Comparison of ENCODE assay signal across 9 cellular contexts in genomic region chr4:99403380-99404194, GRCh38. TPM values are rescaled to one million over a fixed set of nuclear protein-coding genes. Genes with fewer than 3 reads are reported as not detected.
DNase-seq lines count a peak whose midpoint lies in the region; ATAC-seq, FAIRE-seq and TF ChIP-seq lines count a peak whose summit lies in the region.
"Had no signal": no experiment of that assay in that cellular context is flagged by ENCODE, and none has a peak within 500 bp of the region (broad histone marks: within the 10 kb centered on the region; RNA-seq: fewer than 3 reads in every experiment).

No MANE protein-coding gene starts in this region.

- H3K9me3 ChIP-seq in esophagus squamous epithelium (no peaks in the 10 kb centered on the region), suprapubic skin (no peaks in the 10 kb centered on the region)

- no peak for TF ChIP-seq EP300 in suprapubic skin (IDR thresholded peaks at IDR 0.05)

- WGBS in esophagus squamous epithelium, 2 donors, result 62 to 71% methylated on average over 5 of the region's 5 CpGs
- WGBS in suprapubic skin, result 55% methylated on average over 5 of the region's 5 CpGs

- no peak for TF ChIP-seq CTCF in esophagus squamous epithelium (IDR thresholded peaks at IDR 0.05)
- TF ChIP-seq CTCF in suprapubic skin (IDR thresholded peaks at IDR 0.05), result no peak

- H3K27me3 ChIP-seq in esophagus squamous epithelium (no peaks in the 10 kb centered on the region), suprapubic skin (no peaks in the 10 kb centered on the region)

- TF ChIP-seq POLR2A in esophagus squamous epithelium (IDR thresholded peaks at IDR 0.05) (no peak), suprapubic skin (IDR thresholded peaks at IDR 0.05) (no peak)

- H3K36me3 ChIP-seq in esophagus squamous epithelium (no peaks in the 10 kb centered on the region), suprapubic skin (no peaks in the 10 kb centered on the region)

- intact Hi-C loops in esophagus squamous epithelium (cut with DNase I), result loop anchor here (10.0 kb wide), 2 partner anchors 199 to 279 kb away; no protein-coding TSS in a partner anchor

- H3K27ac ChIP-seq in esophagus squamous epithelium (peak overlapping the region; percentile 2 to 75 (median 72)), suprapubic skin (peak overlapping the region; percentile 81)

- peaks cover 6 to 47% (median 22%) of the 10 kb centered on the region in 3 donors for H3K4me1 ChIP-seq in esophagus squamous epithelium
- H3K4me1 ChIP-seq in suprapubic skin, result peaks cover 18% of the 10 kb centered on the region

- ATAC-seq in GM19395 (IDR thresholded peaks at IDR 0.05; ENCODE audit: unreplicated experiment), result peak; percentile 74
- peak; percentile 59 for ATAC-seq in HG03095 (IDR thresholded peaks at IDR 0.05; ENCODE audit: unreplicated experiment)

- DNase-seq in esophagus squamous epithelium (lab: John Stamatoyannopoulos, UW), result no peak
- DNase-seq in suprapubic skin (ENCODE audit: low spot score in 2 of 2), result no peak
- DNase-seq in stimulated activated CD4-positive, alpha-beta T cell treated with anti-CD3 and anti-CD28 coated beads, Interleukin-15, amount 100 ng/mL, for 24 hours, result no peak
- DNase-seq in urothelium cell line (ENCODE audit: low spot score), result no peak
- DNase-seq in activated gamma-delta T cell treated with Interleukin-2 at 50 U/mL for 16 hours, result no peak
- no peak for DNase-seq in EL

- FAIRE-seq in urothelium cell line (lab: Jason Lieb, UNC), result no peak
- FAIRE-seq: K562 had no signal

- H3K4me3 ChIP-seq in esophagus squamous epithelium, result no peak overlapping the region
- no peak overlapping the region for H3K4me3 ChIP-seq in suprapubic skin
- H3K4me3 ChIP-seq: K562 had no signal

RNA-seq across cellular contexts. Expression of gene ADH7, which starts 31.6 kb away (rescaled TPM):
- total RNA-seq in esophagus squamous epithelium (100 to 1,000 TPM; 173 to 420 (median 318) TPM), suprapubic skin (1 to 10 TPM in 2 of 4 donors, under 1 TPM in 2; 0.24 to 1.2 (median 0.76) TPM)
- total RNA-seq: K562 had no signal

RNA-seq across cellular contexts. Expression of gene ADH1C, which starts 51.0 kb away (rescaled TPM):
- total RNA-seq in esophagus squamous epithelium, result 10 to 100 TPM in 2 of 4 donors, 1 to 10 TPM in 1, under 1 TPM in 1; 0.75 to 12.6 (median 8.4) TPM
- total RNA-seq in suprapubic skin, result 1 to 10 TPM in 1 of 4 donors, under 1 TPM in 2, not detected in 1; 0.36 to 1.6 (median 0.64) TPM

Comparison
In these comparisons a context has a peak if more than half of its experiments do, and no peak if none do; other contexts are left out.
1. RNA of gene ADH7, which starts 31.6 kb away (total RNA-seq): 173 to 420 TPM in esophagus squamous epithelium; 0.24 to 1.2 TPM in suprapubic skin; every median in the first group is over 10 times any median in the second.